ENCODE assay signal across 13 cellular contexts in the genomic region with DNA sequence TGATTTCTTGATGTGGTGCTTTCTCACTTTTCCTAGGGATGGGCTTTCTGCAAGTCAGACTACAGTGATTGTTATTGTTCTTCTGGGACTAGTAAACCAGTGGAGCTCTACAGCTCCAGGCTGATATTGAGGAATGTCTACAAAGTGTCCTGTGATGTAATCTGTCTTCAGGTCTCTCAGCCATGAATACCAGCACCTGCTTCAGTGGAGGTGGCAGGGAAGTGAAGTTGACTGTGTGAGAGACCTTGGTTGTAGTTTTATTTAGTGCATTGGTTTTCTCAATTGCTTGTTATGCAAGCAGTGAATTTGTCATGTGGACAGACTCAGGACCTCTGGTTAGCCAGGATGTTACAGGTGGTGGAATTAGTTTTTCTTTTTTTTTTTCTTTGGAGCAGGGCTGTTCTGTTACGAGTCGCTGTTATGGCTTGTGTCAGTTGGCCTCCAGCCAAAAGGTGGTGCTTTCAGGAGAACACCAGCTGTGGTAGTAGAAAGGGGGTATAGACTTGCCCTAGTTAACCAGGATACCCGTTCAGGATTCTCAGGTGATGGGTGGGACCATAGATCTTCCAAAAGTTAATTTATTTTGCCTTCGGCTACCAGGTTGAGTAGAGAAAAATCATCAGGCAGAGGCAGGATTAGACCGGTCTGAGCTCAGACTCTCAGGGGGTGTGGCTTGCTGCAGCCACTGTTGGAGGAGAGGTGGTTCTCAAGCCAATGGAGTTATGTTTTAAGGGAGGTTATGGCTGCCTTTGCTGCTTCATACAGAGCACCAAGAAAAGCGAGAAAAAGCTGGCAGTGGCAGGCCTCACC. TPM values are rescaled to one million over a fixed set of nuclear protein-coding genes. Genes with fewer than 3 reads are reported as not detected.
DNase-seq lines count a peak whose midpoint lies in the region; ATAC-seq and TF ChIP-seq lines count a peak whose summit lies in the region.
"Had no signal": no experiment of that assay in that cellular context is flagged by ENCODE, and none has a peak within 500 bp of the region (broad histone marks: within the 10 kb centered on the region; RNA-seq: fewer than 3 reads in every experiment).

No MANE protein-coding gene starts in this region.

- peak overlapping the region; percentile 66 for H3K4me3 Mint-ChIP-seq in CD4-positive, alpha-beta T cell
- no peak overlapping the region for H3K4me3 Mint-ChIP-seq in H9

- H3K27ac Mint-ChIP-seq in CD4-positive, alpha-beta T cell, result peak overlapping the region; percentile 63
- no peak overlapping the region for H3K27ac Mint-ChIP-seq in H9

- peak overlapping the region; percentile 1 for H2AFZ ChIP-seq in H9 (ENCODE audit: low read length)

- H4K20me1 ChIP-seq in H9 (ENCODE audit: control insufficient read depth, insufficient read depth, insufficient read length), result no peaks in the 10 kb centered on the region
- H4K20me1 ChIP-seq: BLaER1 treated with 17β-estradiol and CSF1 and Interleukin-3, amounts not matched to agents 10 nM and 100 nM had no signal

- peak; percentile 71 for ATAC-seq in CD4-positive, alpha-beta T cell (ENCODE audit: poor library complexity)
- ATAC-seq in HG02678 (IDR thresholded peaks at IDR 0.05; ENCODE audit: unreplicated experiment) (no peak), omental fat pad (ENCODE audit: low FRiP score) (no peak)
- ATAC-seq: GM12878 had no signal

- CTCF ChIA-PET in CD4-positive, alpha-beta T cell (lab: Charles Lee), result no interaction called here
- CTCF ChIA-PET in RWPE1 (lab: Yijun Ruan, JAX), result interaction anchor here (0.5 kb wide), 1 partner anchor 21 kb away, joined by 9 read pairs; no protein-coding TSS in a partner anchor

- intact Hi-C loops in CD4-positive, alpha-beta T cell (cut with DNase I, micrococcal nuclease), result no loop called here

- no peak overlapping the region for H3K56ac ChIP-seq in H9 (ENCODE audit: insufficient read length, low read depth, low read length)

- no peak overlapping the region for H4K8ac ChIP-seq in H9 (replicated peaks; ENCODE audit: insufficient read length, low read depth, low read length)

- no peak overlapping the region for H4K91ac ChIP-seq in H9 (ENCODE audit: insufficient read length, low read depth, low read length)

- H2BK20ac ChIP-seq in H9 (ENCODE audit: low read depth, low read length, poor library complexity, severe bottlenecking), result no peak overlapping the region

- no peak overlapping the region for H3K4ac ChIP-seq in H9 (ENCODE audit: low read depth, low read length)

- H3K27ac ChIP-seq in CD4-positive, alpha-beta T cell (ENCODE audit: low read depth, low read length), result no peak overlapping the region
- no peak overlapping the region for H3K27ac ChIP-seq in H9 (ENCODE audit: insufficient read length, low read depth, low read length)
- H3K27ac ChIP-seq in RWPE1, result peak overlapping the region; percentile 74
- H3K27ac ChIP-seq: BLaER1 treated with 17β-estradiol and CSF1 and Interleukin-3, amounts not matched to agents 10 nM and 100 nM had no signal

- H3K23me2 ChIP-seq in H9 (ENCODE audit: insufficient read length, low read depth, low read length, poor library complexity, severe bottlenecking), result no peaks in the 10 kb centered on the region

- H3K23ac ChIP-seq in H9 (ENCODE audit: insufficient read length, low read depth, low read length), result no peak overlapping the region

- H3K9me3 Mint-ChIP-seq in CD4-positive, alpha-beta T cell, result no peaks in the 10 kb centered on the region
- peaks cover 0 to 9% of the 10 kb centered on the region in 2 experiments; a peak in 4 of 5 replicates for H3K9me3 Mint-ChIP-seq in H9

- H3K4me1 Mint-ChIP-seq in CD4-positive, alpha-beta T cell (ENCODE audit: low read depth), result no peaks in the 10 kb centered on the region
- peaks cover 16 to 26% of the 10 kb centered on the region in 2 experiments for H3K4me1 Mint-ChIP-seq in H9

- no peak overlapping the region for H2BK12ac ChIP-seq in H9 (ENCODE audit: insufficient read length, low read depth, low read length)

- H2BK120ac ChIP-seq in H9 (ENCODE audit: low read depth, low read length, poor library complexity, severe bottlenecking), result no peak overlapping the region

- H3K27me3 ChIP-seq in CD4-positive, alpha-beta T cell (ENCODE audit: control insufficient read depth, insufficient read depth, low read length), result no peaks in the 10 kb centered on the region
- H3K27me3 ChIP-seq in H9 (ENCODE audit: insufficient read depth, low read length), result no peaks in the 10 kb centered on the region
- H3K27me3 ChIP-seq: BLaER1 treated with 17β-estradiol and CSF1 and Interleukin-3, amounts not matched to agents 10 nM and 100 nM had no signal

- H3K18ac ChIP-seq in H9 (ENCODE audit: insufficient read length, low read depth, low read length), result no peak overlapping the region

- peaks cover 5% of the 10 kb centered on the region for H3K27me3 Mint-ChIP-seq in CD4-positive, alpha-beta T cell
- H3K27me3 Mint-ChIP-seq in H9 (ENCODE audit: low read depth), result peaks cover 11% of the 10 kb centered on the region

- H3K9me3 ChIP-seq in CD4-positive, alpha-beta T cell (ENCODE audit: control insufficient read depth, low read length), result no peaks in the 10 kb centered on the region
- no peaks in the 10 kb centered on the region for H3K9me3 ChIP-seq in H9 (ENCODE audit: control insufficient read depth, low read depth, low read length)

- H3K4me1 ChIP-seq in H9 (ENCODE audit: insufficient read depth, low read length), result peaks cover 3% of the 10 kb centered on the region; the same call in 1 of the 2 replicates
- H3K4me1 ChIP-seq: BLaER1 treated with 17β-estradiol and CSF1 and Interleukin-3, amounts not matched to agents 10 nM and 100 nM had no signal

- no CpG with 5 or more reads among the region's 6 CpGs for WGBS in H9 (ENCODE audit: extremely low coverage, insufficient read length, low lambda C conversion rate)

- no peak for DNase-seq in CD4-positive, alpha-beta T cell
- DNase-seq in H9 (peak; percentile 38), RWPE1 (ENCODE audit: low spot score) (peak; percentile 32), iris pigment epithelial cell (ENCODE audit: low read depth) (peak; percentile 15), omental fat pad (ENCODE audit: low spot score) (no peak), COLO829 (ENCODE audit: low spot score) (no peak), NCI-H2107 treated with DMSO at 0.1 percent for 48 hours (lab: John Stamatoyannopoulos, UW; ENCODE audit: unreplicated experiment) (no peak)
- DNase-seq: activated CD4-positive, alpha-beta T cell treated with anti-CD3 and anti-CD28 coated beads for 4 hours; amniotic stem cell; erythroblast had no signal

- H2AK5ac ChIP-seq in H9 (ENCODE audit: insufficient read length, low read length), result no peak overlapping the region

- H2BK5ac ChIP-seq in H9 (ENCODE audit: insufficient read length, low read length), result no peak overlapping the region

- POLR2A ChIA-PET in CD4-positive, alpha-beta T cell (lab: Charles Lee), result interaction anchor here (0.7 to 2.1 kb wide), 3 partner anchors 8 to 60 kb away, joined by 3 to 9 read pairs (median 5); partner anchors contain the start of genes ZNF675 and ZNF681
- POLR2A ChIA-PET in RWPE1 (lab: Yijun Ruan, JAX; ENCODE audit: low non-redundant PET), result no interaction called here

- H4K5ac ChIP-seq in H9 (ENCODE audit: insufficient read length, low read depth, low read length), result no peak overlapping the region

- no peak overlapping the region for H3T11ph ChIP-seq in H9 (ENCODE audit: low read length)

- no peaks in the 10 kb centered on the region for H3K79me1 ChIP-seq in H9 (ENCODE audit: insufficient read depth, low read depth, low read length, poor library complexity, severe bottlenecking)

- H2BK15ac ChIP-seq in H9 (ENCODE audit: low read depth, low read length), result no peak overlapping the region

- H3K4me2 ChIP-seq in H9 (ENCODE audit: insufficient read depth, insufficient read length, low read length), result no peak overlapping the region
- H3K4me2 ChIP-seq: BLaER1 treated with 17β-estradiol and CSF1 and Interleukin-3, amounts not matched to agents 10 nM and 100 nM had no signal

- peaks cover 3% of the 10 kb centered on the region for H3K36me3 Mint-ChIP-seq in CD4-positive, alpha-beta T cell (ENCODE audit: low read depth)
- no peaks in the 10 kb centered on the region; a peak in 1 of 7 replicates for H3K36me3 Mint-ChIP-seq in H9 (ENCODE audit: insufficient read depth in 1 of 3, low read depth in 3 of 3)

- H3K9ac ChIP-seq in H9 (ENCODE audit: extremely low read depth, insufficient read length, low read length), result no peak overlapping the region
- H3K9ac ChIP-seq: BLaER1 treated with 17β-estradiol and CSF1 and Interleukin-3, amounts not matched to agents 10 nM and 100 nM had no signal

- no peak for TF ChIP-seq CTCF in CD4-positive, alpha-beta T cell (IDR thresholded peaks at IDR 0.05)
- TF ChIP-seq CTCF in H9 (conservative IDR thresholded peaks at IDR 0.05) (no peak), RWPE1 (conservative IDR thresholded peaks at IDR 0.05; ENCODE audit: low read depth) (no peak), omental fat pad (IDR thresholded peaks at IDR 0.05) (no peak)

- H3K79me2 ChIP-seq in H9 (ENCODE audit: insufficient read depth, low read length), result no peaks in the 10 kb centered on the region

- H3K14ac ChIP-seq in H9 (ENCODE audit: insufficient read depth, low read length), result no peak overlapping the region

RNA-seq across cellular contexts. Expression of gene ZNF675, which starts 11.9 kb away (rescaled TPM):
- total RNA-seq in CD4-positive, alpha-beta T cell, result 10 to 100 TPM; 15.6 to 16.4 TPM
- 31.5 and 33.1 TPM in 2 replicates for total RNA-seq in H9 (2021)
- 10 to 100 TPM in 1 of 4 donors, 1 to 10 TPM in 3; 3.7 to 16.9 (median 6.5) TPM for total RNA-seq in omental fat pad

RNA-seq across cellular contexts. Expression of gene ZNF681, which starts 59.8 kb away (rescaled TPM):
- 1 to 10 TPM; 1.6 to 2.6 TPM for total RNA-seq in CD4-positive, alpha-beta T cell
- total RNA-seq in H9 (2021), result 10.4 and 12.5 TPM in 2 replicates
- total RNA-seq in omental fat pad, result 1 to 10 TPM in 1 of 4 donors, under 1 TPM in 3; 0.48 to 2.8 (median 0.56) TPM

Comparison
In these comparisons a context has a peak if more than half of its experiments do, and no peak if none do; other contexts are left out.
1. DNase-seq: peak in H9 (single experiment), RWPE1 (single experiment) and iris pigment epithelial cell (single experiment); none in CD4-positive, alpha-beta T cell (0 of 10), omental fat pad (single experiment), COLO829 (single experiment) and NCI-H2107 treated with DMSO at 0.1 percent for 48 hours (single experiment).